Comparison of ENCODE assay signal across 27 cellular contexts in the genomic region with DNA sequence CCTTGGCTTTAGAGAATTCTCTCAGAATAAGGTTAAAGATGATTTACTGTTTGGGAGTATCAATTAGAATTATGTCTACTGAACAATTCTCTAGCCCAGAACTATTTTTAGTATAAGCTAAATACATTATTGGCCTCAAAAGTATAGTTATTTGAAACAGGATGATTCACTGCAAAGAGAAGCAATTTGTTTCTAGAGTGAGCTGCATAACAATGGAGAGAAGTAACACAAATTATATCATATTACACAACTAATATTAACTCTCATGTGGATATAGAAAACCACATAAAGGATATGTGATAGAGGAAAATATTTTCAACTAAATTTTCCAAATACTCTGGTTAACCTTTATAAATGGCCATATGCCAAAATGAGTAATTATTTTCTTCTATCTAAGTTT. TPM values are rescaled to one million over a fixed set of nuclear protein-coding genes. Genes with fewer than 3 reads are reported as not detected.
DNase-seq lines count a peak whose midpoint lies in the region; ATAC-seq, FAIRE-seq and TF ChIP-seq lines count a peak whose summit lies in the region.
"Had no signal": no experiment of that assay in that cellular context is flagged by ENCODE, and none has a peak within 500 bp of the region (broad histone marks: within the 10 kb centered on the region; RNA-seq: fewer than 3 reads in every experiment).

No MANE protein-coding gene starts in this region.

- no peak overlapping the region for H2AK9ac ChIP-seq in IMR-90 (replicated peaks; ENCODE audit: low read depth, low read length, poor library complexity)

- peak overlapping the region; percentile 35; the same call in 1 of the 2 replicates for H3K4ac ChIP-seq in IMR-90 (ENCODE audit: low read depth, low read length)

- H3K79me2 ChIP-seq in fibroblast of lung (ENCODE audit: control insufficient read depth, insufficient read depth, low read length): no peaks in the 10 kb centered on the region

- peak overlapping the region; percentile 26 for H2BK5ac ChIP-seq in IMR-90 (ENCODE audit: low read depth, low read length, poor library complexity, severe bottlenecking)

- no peak overlapping the region for H4K8ac ChIP-seq in IMR-90 (ENCODE audit: low read depth in 2 of 2, low read length in 2 of 2)

- H2BK20ac ChIP-seq in IMR-90 (ENCODE audit: low read depth, low read length): no peak overlapping the region

- POLR2A ChIA-PET in IMR-90 (lab: Charles Lee; ENCODE audit: unreplicated experiment) (no interaction called here), Panc1 (lab: Charles Lee) (no interaction called here)

- H3K27me3 ChIP-seq in IMR-90 (ENCODE audit: control insufficient read depth, insufficient read depth, low read length) (no peaks in the 10 kb centered on the region), Panc1 (ENCODE audit: control insufficient read depth, insufficient read depth, low read length) (no peaks in the 10 kb centered on the region), fibroblast of lung (ENCODE audit: control insufficient read depth, insufficient read depth, low read length) (no peaks in the 10 kb centered on the region), suprapubic skin (no peaks in the 10 kb centered on the region)
- H3K27me3 ChIP-seq: SJCRH30 had no signal

- H2BK120ac ChIP-seq in IMR-90 (ENCODE audit: low read depth, low read length): no peak overlapping the region

- no peak overlapping the region for H3K9ac ChIP-seq in IMR-90 (ENCODE audit: low read depth, low read length)
- no peak overlapping the region for H3K9ac ChIP-seq in fibroblast of lung (ENCODE audit: insufficient read depth, low read length)

- peak overlapping the region; percentile 27; the same call in 1 of the 2 replicates for H3K4me2 ChIP-seq in IMR-90 (ENCODE audit: low read depth, low read length)
- no peak overlapping the region for H3K4me2 ChIP-seq in fibroblast of lung (ENCODE audit: extremely low read depth, insufficient read depth, low read length)
- H3K4me2 ChIP-seq: GM23338 had no signal

- 0 out of 2 replicates have a peak overlapping the region, but pooled peaks have one; percentile 59 for H3K14ac ChIP-seq in IMR-90 (replicated peaks; ENCODE audit: low read depth, low read length)

- TF ChIP-seq CTCF in IMR-90 (conservative IDR thresholded peaks at IDR 0.05; ENCODE audit: low read depth, low read length) (no peak), Panc1 (IDR thresholded peaks at IDR 0.05) (no peak), fibroblast of lung (conservative IDR thresholded peaks at IDR 0.05 in 1 of 2, IDR thresholded peaks at IDR 0.05 in 1 of 2; ENCODE audit: low read depth in 1 of 2, low read length in 2 of 2) (no peak), suprapubic skin (IDR thresholded peaks at IDR 0.05) (no peak)

- H3K27ac ChIP-seq in IMR-90 (ENCODE audit: insufficient read depth, low read length) (no peak overlapping the region), Panc1 (ENCODE audit: low read length) (peak overlapping the region; percentile 68; the same call in 1 of the 2 replicates), fibroblast of lung (ENCODE audit: insufficient read depth, low read length) (no peak overlapping the region), suprapubic skin (no peak overlapping the region)
- H3K27ac ChIP-seq: C4-2B had no signal

- no peak overlapping the region for H4K91ac ChIP-seq in IMR-90 (ENCODE audit: insufficient read depth, low read depth, low read length)

- H3K79me1 ChIP-seq in IMR-90 (ENCODE audit: low read depth in 1 of 2, low read length in 2 of 2): no peaks in the 10 kb centered on the region; a peak in 1 of 4 replicates

- ATAC-seq in IMR-90 (ENCODE audit: low read depth) (no peak; the same call in 1 of the 2 replicates), Panc1 (no peak)
- ATAC-seq: CD8-positive, alpha-beta T cell; GM23338; HepG2; K562; Right ventricle myocardium inferior had no signal

- H2AFZ ChIP-seq in IMR-90 (replicated peaks; ENCODE audit: low read length, poor library complexity) (no peak overlapping the region), fibroblast of lung (ENCODE audit: low read length) (no peak overlapping the region)
- H2AFZ ChIP-seq: GM23338 had no signal

- intact Hi-C loops in IMR-90 (cut with micrococcal nuclease): no loop called here
- intact Hi-C loops in Panc1 (cut with micrococcal nuclease; ENCODE audit: unreplicated experiment): no loop called here

- BruUV-seq in IMR-90 (replicated peaks; lab: Mats Ljungman, UMichigan) (no TSS peak), Panc1 (replicated peaks; lab: Mats Ljungman, UMichigan) (TSS peak; percentile 11)

- no peak for TF ChIP-seq RAD21 in IMR-90 (IDR thresholded peaks at IDR 0.05; ENCODE audit: low read length)

- DNase-seq in IMR-90: peak; percentile 44
- DNase-seq in Panc1 (ENCODE audit: low read depth, low spot score): no peak
- peak; percentile 18 to 43 for DNase-seq in fibroblast of lung (ENCODE audit: low read depth in 2 of 2)
- DNase-seq in T-helper 2 cell: no peak
- no peak for DNase-seq in frontal cortex (ENCODE audit: low spot score in 2 of 2)
- no peak for DNase-seq in kidney tubule cell (ENCODE audit: low spot score)
- no peak for DNase-seq in suprapubic skin (ENCODE audit: low spot score in 2 of 2)
- DNase-seq: Caco-2; CD8-positive, alpha-beta T cell; DMS79 treated with DMSO at 0.1 percent for 48 hours; HFFc6; Kasumi-1; NCI-H1092 treated with DMSO at 0.1 percent for 48 hours; NCI-H1436; NCI-H187; NCI-H2081 treated with DMSO at 0.1 percent for 48 hours; NCI-H2171; NCI-H524; NCI-H774; SJCRH30 had no signal

- no peak overlapping the region for H3K23ac ChIP-seq in IMR-90 (ENCODE audit: low read depth, low read length)

- TF ChIP-seq POLR2A in IMR-90 (IDR thresholded peaks at IDR 0.05; ENCODE audit: low read depth, low read length) (no peak), suprapubic skin (IDR thresholded peaks at IDR 0.05) (no peak)

- FAIRE-seq in frontal cortex (lab: Jason Lieb, UNC): no peak
- FAIRE-seq: GM12892, HepG2, K562 had no signal

- no peaks in the 10 kb centered on the region for H4K20me1 ChIP-seq in IMR-90 (ENCODE audit: insufficient read depth, low read length)
- no peaks in the 10 kb centered on the region for H4K20me1 ChIP-seq in fibroblast of lung (ENCODE audit: control insufficient read depth, extremely low read depth, insufficient read depth, low read length)

- H4K5ac ChIP-seq in IMR-90 (ENCODE audit: low read depth, low read length): no peak overlapping the region

- no peak for TF ChIP-seq EP300 in suprapubic skin (IDR thresholded peaks at IDR 0.05)

- H3K36me3 ChIP-seq in IMR-90 (ENCODE audit: control insufficient read depth, insufficient read depth, low read length) (peaks cover 4% of the 10 kb centered on the region), Panc1 (ENCODE audit: control insufficient read depth, insufficient read depth, low read length) (no peaks in the 10 kb centered on the region), fibroblast of lung (ENCODE audit: control insufficient read depth, insufficient read depth, low read length) (no peaks in the 10 kb centered on the region), suprapubic skin (no peaks in the 10 kb centered on the region)
- H3K36me3 ChIP-seq: HAP-1 had no signal

- H3K9me3 ChIP-seq in IMR-90 (ENCODE audit: control insufficient read depth, insufficient read depth, low read length): no peaks in the 10 kb centered on the region
- no peaks in the 10 kb centered on the region for H3K9me3 ChIP-seq in Panc1 (ENCODE audit: control insufficient read depth, insufficient read depth, low read depth, low read length)
- no peaks in the 10 kb centered on the region for H3K9me3 ChIP-seq in fibroblast of lung (ENCODE audit: control insufficient read depth, insufficient read depth, low read depth, low read length)
- H3K9me3 ChIP-seq in suprapubic skin: no peaks in the 10 kb centered on the region
- H3K9me3 ChIP-seq: Caco-2, HAP-1, SJCRH30 had no signal

- no peak overlapping the region for H3K4me3 ChIP-seq in IMR-90 (ENCODE audit: insufficient read depth, low read depth, low read length)
- H3K4me3 ChIP-seq in Panc1 (ENCODE audit: low read depth in 2 of 2, low read length in 2 of 2): no peak overlapping the region
- H3K4me3 ChIP-seq in fibroblast of lung (replicated peaks in 1 of 4; ENCODE audit: control extremely low read depth in 1 of 4, insufficient read depth in 1 of 4, low read depth in 3 of 4, low read length in 4 of 4): no peak overlapping the region
- H3K4me3 ChIP-seq in suprapubic skin: no peak overlapping the region
- H3K4me3 ChIP-seq: GM23338, HAP-1, K562, SJCRH30 had no signal

- H2AK5ac ChIP-seq in IMR-90 (ENCODE audit: low read depth, low read length): no peak overlapping the region

- in situ Hi-C loops in IMR-90 (cut with MboI; ENCODE audit: low sequenced_read_pairs): no loop called here
- in situ Hi-C loops in Panc1 (cut with HindIII; ENCODE audit: low pct_unique_long_range_greater_than_20kb, low sequenced_read_pairs): no loop called here

- CTCF ChIA-PET in IMR-90 (lab: Yijun Ruan, JAX): no interaction called here
- CTCF ChIA-PET in Panc1 (lab: Charles Lee): no interaction called here

- H3K9me1 ChIP-seq in IMR-90 (ENCODE audit: insufficient read depth, low read length): 0 out of 2 replicates have a peak, but pooled peaks cover 2% of the 10 kb centered on the region

- dilution Hi-C loops in IMR-90 (cut with HindIII; ENCODE audit: low sequenced_read_pairs, unreplicated experiment): no loop called here

- no peak overlapping the region for H2BK15ac ChIP-seq in IMR-90 (ENCODE audit: low read depth, low read length)

- H3K4me1 ChIP-seq in IMR-90 (ENCODE audit: control insufficient read depth, insufficient read depth, low read length) (peaks cover 2% of the 10 kb centered on the region), Panc1 (ENCODE audit: control insufficient read depth, insufficient read depth, low read length) (peaks cover 15% of the 10 kb centered on the region), fibroblast of lung (ENCODE audit: control insufficient read depth, extremely low read depth, insufficient read depth, low read length) (no peaks in the 10 kb centered on the region), suprapubic skin (no peaks in the 10 kb centered on the region)
- H3K4me1 ChIP-seq: Caco-2 had no signal

- H3K56ac ChIP-seq in IMR-90 (ENCODE audit: extremely low read depth, insufficient read depth, low read length): no peak overlapping the region

- H3K18ac ChIP-seq in IMR-90 (ENCODE audit: low read depth, low read length): peak overlapping the region; percentile 47; the same call in 1 of the 2 replicates

RNA-seq across cellular contexts. Expression of a gene that starts 24.9 kb away (rescaled TPM):
- total RNA-seq in IMR-90 (2012; rRNA removed): 1.8 and 2.8 TPM in 2 replicates
- polyA plus RNA-seq in IMR-90 (2012; rRNA removed): 0.62 and 0.72 TPM in 2 replicates
- 0.12 and 0.14 TPM in 2 replicates for polyA plus RNA-seq in IMR-90 (2012; cell fraction: cytosol; rRNA removed)
- polyA plus RNA-seq in IMR-90 (2012; cell fraction: nucleus; rRNA removed; ENCODE audit: low replicate concordance): 0.83 and 1.0 TPM in 2 replicates
- total RNA-seq in Panc1 (2021; ENCODE audit: unreplicated experiment): 33.1 TPM
- polyA plus RNA-seq in Panc1 (2012; ENCODE audit: insufficient read length): 9.4 TPM
- total RNA-seq in fibroblast of lung: 3.1 and 4.1 TPM in 2 replicates
- 1.3 and 1.4 TPM in 2 replicates for polyA plus RNA-seq in fibroblast of lung
- polyA plus RNA-seq in fibroblast of lung (2012): 1.1 and 1.3 TPM in 2 replicates
- 0.04 TPM in 1 of 2 replicates, not detected in the other for polyA minus RNA-seq in fibroblast of lung (ENCODE audit: low replicate concordance)
- total RNA-seq in frontal cortex: 203 TPM
- 1 to 10 TPM in 3 of 4 donors, under 1 TPM in 1; 0.91 to 3.9 (median 2.0) TPM for total RNA-seq in suprapubic skin

Comparison
In these comparisons a context has a peak if more than half of its experiments do, and no peak if none do; other contexts are left out.
1. DNase-seq: peak in IMR-90 (single experiment) and fibroblast of lung (2 of 2); none in Panc1 (single experiment), T-helper 2 cell (0 of 5), frontal cortex (0 of 2), kidney tubule cell (single experiment) and suprapubic skin (0 of 2).